Comparison of ENCODE assay signal across 9 cellular contexts in the genomic region with DNA sequence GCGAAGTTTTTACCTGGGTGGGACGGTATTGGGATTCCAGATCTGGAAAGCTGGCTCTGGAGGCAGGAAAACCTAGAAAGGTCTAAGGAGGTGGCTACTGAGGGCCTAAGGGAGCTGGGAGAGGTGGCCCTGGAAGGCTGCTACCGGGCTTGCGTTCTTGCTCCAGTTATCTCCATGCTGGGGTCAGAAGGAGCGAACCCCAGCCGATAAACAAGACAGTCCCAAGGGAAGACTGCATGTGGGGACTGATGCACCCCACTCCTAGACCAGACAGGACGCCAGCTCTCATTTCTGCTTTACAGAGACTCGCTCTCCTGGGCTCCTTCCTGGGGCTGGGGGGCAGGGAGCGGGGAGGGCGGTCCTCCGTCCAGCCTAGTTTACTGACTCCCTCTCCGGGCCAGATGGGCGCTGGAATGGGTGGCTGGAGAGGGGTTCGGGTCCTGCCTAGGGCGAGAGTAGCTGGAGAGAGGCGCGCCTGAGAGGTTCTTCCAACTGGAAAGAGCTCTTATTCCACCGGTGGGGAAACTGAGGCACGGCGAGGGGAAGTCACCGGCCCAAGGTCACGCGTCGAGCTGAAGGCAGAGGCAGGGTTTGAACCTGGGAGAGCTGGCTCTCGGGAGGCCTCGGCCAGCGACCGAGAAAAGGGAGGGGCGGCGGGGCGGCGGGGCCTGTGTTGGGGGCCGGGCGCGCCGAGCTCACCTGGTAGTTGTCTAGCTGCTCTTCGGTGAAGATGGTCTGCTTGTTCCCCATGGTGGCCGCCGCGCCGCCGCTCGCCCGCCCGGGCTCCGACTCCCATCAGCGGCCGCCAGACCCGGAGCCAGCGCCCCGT. TPM values are rescaled to one million over a fixed set of nuclear protein-coding genes. Genes with fewer than 3 reads are reported as not detected.
DNase-seq lines count a peak whose midpoint lies in the region; ATAC-seq and TF ChIP-seq lines count a peak whose summit lies in the region.
"Had no signal": no experiment of that assay in that cellular context is flagged by ENCODE, and none has a peak within 500 bp of the region (broad histone marks: within the 10 kb centered on the region; RNA-seq: fewer than 3 reads in every experiment).

No MANE protein-coding gene starts in this region.

- intact Hi-C loops in CD4-positive, alpha-beta T cell (cut with DNase I, micrococcal nuclease), result loop anchor here (1.0 to 5.0 kb wide), 5 partner anchors 18 to 112 kb away; a partner anchor contains a TSS

- H3K36me3 ChIP-seq in MM.1S (replicated peaks; ENCODE audit: insufficient read depth, low read length) (no peaks in the 10 kb centered on the region), duodenal mucosa (ENCODE audit: control insufficient read depth in 1 of 2, insufficient read depth in 2 of 2, low read length in 2 of 2) (no peaks in the 10 kb centered on the region)

- no peaks in the 10 kb centered on the region for H3K9me2 ChIP-seq in MM.1S (replicated peaks; ENCODE audit: insufficient read depth, low read length)

- POLR2A ChIA-PET in CD4-positive, alpha-beta T cell (lab: Charles Lee), result interaction anchor here (0.8 to 2.7 kb wide), 5 partner anchors 18 to 307 kb away, joined by 4 to 27 read pairs (median 5); a partner anchor contains a TSS

- no peaks in the 10 kb centered on the region for H3K27me3 ChIP-seq in CD4-positive, alpha-beta T cell (ENCODE audit: control insufficient read depth, insufficient read depth, low read length)
- H3K27me3 ChIP-seq in MM.1S (replicated peaks; ENCODE audit: insufficient read depth, low read length) (no peaks in the 10 kb centered on the region), duodenal mucosa (ENCODE audit: control insufficient read depth in 1 of 2, insufficient read depth in 2 of 2, low read length in 2 of 2) (no peaks in the 10 kb centered on the region)

- H2AFZ ChIP-seq in MM.1S (ENCODE audit: low read length), result peak overlapping the region; percentile 63

- no peaks in the 10 kb centered on the region for H3K9me3 ChIP-seq in CD4-positive, alpha-beta T cell (ENCODE audit: control insufficient read depth, low read length)
- H3K9me3 ChIP-seq in MM.1S (replicated peaks; ENCODE audit: insufficient read depth, low read length), result no peaks in the 10 kb centered on the region
- no peaks in the 10 kb centered on the region for H3K9me3 ChIP-seq in duodenal mucosa (ENCODE audit: control insufficient read depth in 1 of 2, low read length in 2 of 2)

- H3K4me1 ChIP-seq in MM.1S (ENCODE audit: low read length) (no peaks in the 10 kb centered on the region), duodenal mucosa (ENCODE audit: control insufficient read depth in 1 of 2, insufficient read depth in 2 of 2, low read length in 2 of 2) (peaks cover 34 to 41% of the 10 kb centered on the region in 2 donors)

- no peaks in the 10 kb centered on the region for H3K79me2 ChIP-seq in MM.1S (ENCODE audit: low read length)

- H3K27me3 Mint-ChIP-seq in CD4-positive, alpha-beta T cell, result no peaks in the 10 kb centered on the region

- CTCF ChIA-PET in CD4-positive, alpha-beta T cell (lab: Charles Lee), result interaction anchor here (0.7 to 2.1 kb wide), 13 partner anchors 13 to 220 kb away, joined by 3 to 9 read pairs (median 3); a partner anchor contains a TSS

- H3K36me3 Mint-ChIP-seq in CD4-positive, alpha-beta T cell (ENCODE audit: low read depth), result no peaks in the 10 kb centered on the region

- H3K27ac ChIP-seq in CD4-positive, alpha-beta T cell (ENCODE audit: low read depth, low read length), result peak overlapping the region; percentile 39
- H3K27ac ChIP-seq in MM.1S (ENCODE audit: low read length) (no peak overlapping the region; the same call in 1 of the 2 replicates), duodenal mucosa (ENCODE audit: low read depth, low read length) (no peak overlapping the region)

- in situ Hi-C loops in KBM-7 (cut with MboI; ENCODE audit: low pct_unique_long_range_greater_than_20kb, low sequenced_read_pairs), result no loop called here

- H3K9me3 Mint-ChIP-seq in CD4-positive, alpha-beta T cell, result no peaks in the 10 kb centered on the region

- H3F3A ChIP-seq in MM.1S (ENCODE audit: insufficient read depth, low read length), result peaks cover 5% of the 10 kb centered on the region; the same call in 1 of the 2 replicates

- peak overlapping the region; percentile 89 for H3K4me3 Mint-ChIP-seq in CD4-positive, alpha-beta T cell

- peak; percentile 38 for ATAC-seq in CD4-positive, alpha-beta T cell (ENCODE audit: poor library complexity)
- ATAC-seq in GM21381 (IDR thresholded peaks at IDR 0.05; ENCODE audit: unreplicated experiment), result peak; percentile 49
- no peak for ATAC-seq in omental fat pad (ENCODE audit: low FRiP score)
- no peak for ATAC-seq in HG03378 (IDR thresholded peaks at IDR 0.05; ENCODE audit: unreplicated experiment)

- DNase-seq in CD4-positive, alpha-beta T cell, result peak in 5 of 10 experiments; percentile 20 to 45 (median 27)
- DNase-seq in MM.1S, result peak; percentile 55
- DNase-seq in omental fat pad (ENCODE audit: low spot score), result peak; percentile 16
- DNase-seq in KBM-7, result no peak
- no peak for DNase-seq in NCI-H2029 (lab: John Stamatoyannopoulos, UW)

- H3K4me3 ChIP-seq in MM.1S (ENCODE audit: low read length) (peak overlapping the region; percentile 34), duodenal mucosa (ENCODE audit: low read depth in 1 of 2, low read length in 2 of 2) (peak overlapping the region; percentile 55 to 82)

- TF ChIP-seq CTCF in CD4-positive, alpha-beta T cell (IDR thresholded peaks at IDR 0.05), result no peak
- TF ChIP-seq CTCF in MM.1S (IDR thresholded peaks at IDR 0.05; ENCODE audit: low read length) (no peak), omental fat pad (IDR thresholded peaks at IDR 0.05) (no peak)

- H4K20me1 ChIP-seq in MM.1S (ENCODE audit: insufficient read depth, low read length), result no peaks in the 10 kb centered on the region

- peaks cover 27% of the 10 kb centered on the region for H3K4me1 Mint-ChIP-seq in CD4-positive, alpha-beta T cell (ENCODE audit: low read depth)

- H3K4me2 ChIP-seq in MM.1S (ENCODE audit: low read depth, low read length), result peak overlapping the region; percentile 74; the same call in 1 of the 2 replicates

- H3K9ac ChIP-seq in MM.1S (ENCODE audit: low read length), result no peak overlapping the region
- H3K9ac ChIP-seq in duodenal mucosa (ENCODE audit: low read depth in 1 of 2, low read length in 2 of 2), result peak overlapping the region in 1 of 2 donors; percentile 35

- peak overlapping the region; percentile 73 for H3K27ac Mint-ChIP-seq in CD4-positive, alpha-beta T cell

RNA-seq across cellular contexts. Expression of a gene that starts 0.6 kb away (rescaled TPM):
- 1 to 10 TPM in 1 of 2 experiments, under 1 TPM in 1; 0.82 to 1.7 TPM for total RNA-seq in CD4-positive, alpha-beta T cell
- 1 to 10 TPM; 1.4 to 5.6 (median 3.1) TPM for total RNA-seq in omental fat pad

RNA-seq across cellular contexts. Expression of a gene that starts 18.5 kb away (rescaled TPM):
- 10 to 100 TPM; 47.5 to 47.6 TPM for total RNA-seq in CD4-positive, alpha-beta T cell
- 10 to 100 TPM; 67.4 to 94.5 (median 70.0) TPM for total RNA-seq in omental fat pad

RNA-seq across cellular contexts. Expression of a gene that starts 38.3 kb away (rescaled TPM):
- total RNA-seq in CD4-positive, alpha-beta T cell, result not detected
- total RNA-seq in omental fat pad, result not detected
- total RNA-seq: LHCN-M2 had no signal

RNA-seq across cellular contexts. Expression of a gene that starts 53.2 kb away (rescaled TPM):
- total RNA-seq in CD4-positive, alpha-beta T cell, result 10 to 100 TPM; 89.3 to 97.6 TPM
- total RNA-seq in omental fat pad, result 100 to 1,000 TPM in 2 of 4 donors, 10 to 100 TPM in 2; 50.3 to 134 (median 95.5) TPM

Comparison
In these comparisons a context has a peak if more than half of its experiments do, and no peak if none do; other contexts are left out.
1. ATAC-seq: peak in CD4-positive, alpha-beta T cell (single experiment) and GM21381 (single experiment); none in omental fat pad (single experiment) and HG03378 (single experiment).
2. DNase-seq: peak in MM.1S (single experiment) and omental fat pad (single experiment); none in KBM-7 (single experiment) and NCI-H2029 (single experiment).